Comparison of ENCODE assay signal across 17 cellular contexts in the genomic region with DNA sequence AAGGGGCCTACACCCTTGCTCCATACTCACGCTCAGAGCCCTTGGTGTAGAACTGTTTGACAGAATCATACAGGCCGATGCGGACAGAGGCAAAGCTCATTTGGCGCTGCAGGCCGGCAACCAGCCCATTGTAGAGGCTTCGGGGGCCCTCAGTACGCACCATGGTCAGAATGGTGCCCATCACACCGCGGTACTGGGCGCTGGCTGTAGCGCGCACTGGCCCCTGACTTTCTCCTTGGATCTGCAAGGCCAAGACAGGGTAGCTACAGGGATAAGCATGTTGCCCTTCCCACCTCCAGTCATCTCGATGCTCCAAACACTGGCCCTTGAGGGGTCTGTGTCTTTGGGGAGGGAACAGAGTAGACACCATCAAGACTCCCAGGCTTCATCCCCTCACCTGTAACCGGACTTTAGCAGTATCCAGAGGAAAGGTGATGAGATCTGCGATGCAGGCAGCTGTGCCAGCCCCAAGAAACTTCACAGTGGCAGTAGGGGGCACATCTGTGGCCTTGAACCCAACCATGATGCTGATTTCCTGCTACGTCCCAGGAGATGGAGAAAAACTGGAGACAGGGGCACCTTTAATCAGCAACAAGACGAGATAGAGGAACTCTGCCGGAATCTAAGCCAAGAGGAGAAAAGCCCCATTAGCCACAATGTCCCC. TPM values are rescaled to one million over a fixed set of nuclear protein-coding genes. Genes with fewer than 3 reads are reported as not detected.
DNase-seq lines count a peak whose midpoint lies in the region; ATAC-seq and TF ChIP-seq lines count a peak whose summit lies in the region.
"Had no signal": no experiment of that assay in that cellular context is flagged by ENCODE, and none has a peak within 500 bp of the region (broad histone marks: within the 10 kb centered on the region; RNA-seq: fewer than 3 reads in every experiment).

No MANE protein-coding gene starts in this region.

- no peaks in the 10 kb centered on the region for H3K27me3 Mint-ChIP-seq in T-helper 2 cell treated with Interferon-gamma antibody and Interleukin-4, amounts not matched to agents 5 μg/mL and 100 μg/mL, for 36 hours (ENCODE audit: low read depth)
- peaks cover 3% of the 10 kb centered on the region for H3K27me3 Mint-ChIP-seq in IgD-negative memory B cell
- H3K27me3 Mint-ChIP-seq in activated naive CD8-positive, alpha-beta T cell, result no peaks in the 10 kb centered on the region
- H3K27me3 Mint-ChIP-seq in natural killer cell (ENCODE audit: low read depth in 2 of 2), result no peaks in the 10 kb centered on the region
- H3K27me3 Mint-ChIP-seq in endothelial cell (ENCODE audit: unreplicated experiment), result peaks cover 18% of the 10 kb centered on the region

- TF ChIP-seq CTCF in natural killer cell (IDR thresholded peaks at IDR 0.05) (no peak), endothelial cell (IDR thresholded peaks at IDR 0.05; ENCODE audit: unreplicated experiment) (no peak)

- intact Hi-C loops in natural killer cell (cut with micrococcal nuclease), result no loop called here

- ATAC-seq in natural killer cell, result no peak
- ATAC-seq in HG03354 (IDR thresholded peaks at IDR 0.05; ENCODE audit: poor library complexity, severe bottlenecking, unreplicated experiment), result no peak
- ATAC-seq: left lobe of liver, psoas muscle had no signal

- peak overlapping the region; percentile 67 for H3K27ac Mint-ChIP-seq in T-helper 2 cell treated with Interferon-gamma antibody and Interleukin-4, amounts not matched to agents 5 μg/mL and 100 μg/mL, for 36 hours
- H3K27ac Mint-ChIP-seq in IgD-negative memory B cell (peak overlapping the region; percentile 93 to 100 (median 98)), natural killer cell (peak overlapping the region; percentile 97 to 99), endothelial cell (ENCODE audit: unreplicated experiment) (no peak overlapping the region)
- H3K27ac Mint-ChIP-seq in activated naive CD8-positive, alpha-beta T cell, result peak overlapping the region; percentile 97
- H3K27ac Mint-ChIP-seq: HFFc6 had no signal

- DNase-seq in T-helper 2 cell treated with Interferon-gamma antibody and Interleukin-4, amounts not matched to agents 5 μg/mL and 100 μg/mL, for 36 hours (ENCODE audit: low spot score), result no peak
- DNase-seq in T-helper 2 cell (no peak), natural killer cell (no peak), endothelial cell (ENCODE audit: low spot score) (no peak), hepatic stellate cell (ENCODE audit: low spot score) (no peak)
- DNase-seq: 8988T; activated CD4-positive, alpha-beta T cell treated with anti-CD3 and anti-CD28 coated beads, Interleukin-2, amount 50 U/mL, for 4 hours; effector CD4-positive, alpha-beta T cell; EL; NCI-H187; SHP77 treated with DMSO at 0.1 percent for 48 hours had no signal

- peaks cover 88% of the 10 kb centered on the region for H3K36me3 Mint-ChIP-seq in T-helper 2 cell treated with Interferon-gamma antibody and Interleukin-4, amounts not matched to agents 5 μg/mL and 100 μg/mL, for 36 hours (ENCODE audit: low read depth)
- peaks cover 35% of the 10 kb centered on the region for H3K36me3 Mint-ChIP-seq in IgD-negative memory B cell
- peaks cover 24% of the 10 kb centered on the region for H3K36me3 Mint-ChIP-seq in activated naive CD8-positive, alpha-beta T cell
- H3K36me3 Mint-ChIP-seq in natural killer cell, result peaks cover 23% of the 10 kb centered on the region
- H3K36me3 Mint-ChIP-seq in endothelial cell (ENCODE audit: low read depth, unreplicated experiment), result peaks cover 12% of the 10 kb centered on the region

- no peaks in the 10 kb centered on the region for H3K9me3 Mint-ChIP-seq in T-helper 2 cell treated with Interferon-gamma antibody and Interleukin-4, amounts not matched to agents 5 μg/mL and 100 μg/mL, for 36 hours
- H3K9me3 Mint-ChIP-seq in IgD-negative memory B cell, result no peaks in the 10 kb centered on the region
- no peaks in the 10 kb centered on the region for H3K9me3 Mint-ChIP-seq in activated naive CD8-positive, alpha-beta T cell (ENCODE audit: low read depth)
- no peaks in the 10 kb centered on the region for H3K9me3 Mint-ChIP-seq in natural killer cell
- no peaks in the 10 kb centered on the region for H3K9me3 Mint-ChIP-seq in endothelial cell (ENCODE audit: unreplicated experiment)
- H3K9me3 Mint-ChIP-seq: HFFc6 had no signal

- peak overlapping the region; percentile 97 for H3K4me3 Mint-ChIP-seq in T-helper 2 cell treated with Interferon-gamma antibody and Interleukin-4, amounts not matched to agents 5 μg/mL and 100 μg/mL, for 36 hours
- H3K4me3 Mint-ChIP-seq in IgD-negative memory B cell, result peak overlapping the region; percentile 16 to 98 (median 80)
- peak overlapping the region; percentile 79 for H3K4me3 Mint-ChIP-seq in activated naive CD8-positive, alpha-beta T cell
- peak overlapping the region; percentile 90 for H3K4me3 Mint-ChIP-seq in natural killer cell
- H3K4me3 Mint-ChIP-seq in endothelial cell (ENCODE audit: unreplicated experiment), result no peak overlapping the region
- H3K4me3 Mint-ChIP-seq: HFFc6 had no signal

- peaks cover 65% of the 10 kb centered on the region for H3K4me1 Mint-ChIP-seq in T-helper 2 cell treated with Interferon-gamma antibody and Interleukin-4, amounts not matched to agents 5 μg/mL and 100 μg/mL, for 36 hours (ENCODE audit: low read depth)
- H3K4me1 Mint-ChIP-seq in IgD-negative memory B cell, result peaks cover 41 to 59% (median 51%) of the 10 kb centered on the region in 3 donors
- H3K4me1 Mint-ChIP-seq in activated naive CD8-positive, alpha-beta T cell (ENCODE audit: low read depth), result peaks cover 87% of the 10 kb centered on the region
- H3K4me1 Mint-ChIP-seq in natural killer cell, result peaks cover 81 to 98% of the 10 kb centered on the region in 2 donors
- H3K4me1 Mint-ChIP-seq in endothelial cell (ENCODE audit: unreplicated experiment), result peaks cover 25% of the 10 kb centered on the region

RNA-seq across cellular contexts. Expression of a gene that starts 4.7 kb away (rescaled TPM):
- 1,475 TPM for polyA plus RNA-seq in IgD-negative memory B cell
- 100 to 1,000 TPM; 463 to 946 (median 562) TPM for total RNA-seq in natural killer cell
- 12.8 TPM for total RNA-seq in endothelial cell (ENCODE audit: unreplicated experiment)

RNA-seq across cellular contexts. Expression of a gene that starts 27.2 kb away (rescaled TPM):
- 0.35 TPM for polyA plus RNA-seq in IgD-negative memory B cell
- total RNA-seq in natural killer cell (under 1 TPM in 1 of 3 donors, not detected in 2; 0.45 TPM), endothelial cell (ENCODE audit: unreplicated experiment) (0.36 TPM)
- total RNA-seq: left lobe of liver, psoas muscle had no signal

RNA-seq across cellular contexts. Expression of a gene that starts 30.9 kb away (rescaled TPM):
- 0.19 TPM for polyA plus RNA-seq in IgD-negative memory B cell
- total RNA-seq in natural killer cell (1 to 10 TPM; 7.8 to 8.6 (median 8.5) TPM), endothelial cell (ENCODE audit: unreplicated experiment) (1.6 TPM)

Comparison
In these comparisons a context has a peak if more than half of its experiments do, and no peak if none do; other contexts are left out.
1. RNA of a gene that starts 4.7 kb away (total RNA-seq): 463 to 946 TPM in natural killer cell; 12.8 TPM in endothelial cell (single experiment); every median in the first group is over 10 times any median in the second.